Comparison of ENCODE assay signal across 1 cellular context in the genomic region with DNA sequence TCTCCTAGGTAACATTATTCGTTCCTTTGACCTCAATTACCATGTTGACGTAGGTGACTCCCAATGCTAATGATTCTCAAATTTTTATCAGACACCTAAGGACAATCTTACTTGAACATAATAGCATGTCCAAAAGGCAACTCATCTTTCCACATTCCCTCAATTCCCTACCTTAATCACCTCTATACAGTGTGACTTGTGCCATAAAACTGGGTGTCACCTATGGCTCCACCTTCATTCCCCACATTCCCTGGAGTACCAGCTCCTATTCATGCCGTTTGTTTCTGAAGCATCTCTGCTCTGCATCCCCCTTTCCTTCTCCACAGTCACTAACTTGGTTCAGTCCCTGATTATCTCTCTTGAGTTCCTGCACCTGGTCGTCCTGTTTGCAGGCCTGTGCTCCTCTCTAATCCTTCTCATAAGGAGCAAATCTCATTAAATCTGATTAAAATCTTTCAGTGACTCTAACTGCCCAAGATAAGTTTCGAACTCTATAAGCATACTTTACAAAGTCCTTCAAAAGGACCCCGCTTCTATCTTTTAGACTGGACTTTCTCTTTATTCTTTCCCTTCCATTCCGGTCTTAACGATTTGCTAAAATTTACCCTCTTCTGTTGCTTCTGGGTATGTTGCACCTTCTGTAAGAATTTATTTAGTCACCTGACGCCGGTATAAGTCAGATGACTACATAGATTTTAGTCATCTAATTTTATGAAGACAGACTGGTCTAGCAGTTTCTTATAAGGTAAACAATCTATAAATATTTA.
TF ChIP-seq lines count a peak whose summit lies in the region.

No MANE protein-coding gene starts in this region.

TF ChIP-seq in WTC11, 78 proteins besides CTCF, POLR2A, EP300 and RAD21 (continued from another document):
- TF ChIP-seq, protein P1, sequence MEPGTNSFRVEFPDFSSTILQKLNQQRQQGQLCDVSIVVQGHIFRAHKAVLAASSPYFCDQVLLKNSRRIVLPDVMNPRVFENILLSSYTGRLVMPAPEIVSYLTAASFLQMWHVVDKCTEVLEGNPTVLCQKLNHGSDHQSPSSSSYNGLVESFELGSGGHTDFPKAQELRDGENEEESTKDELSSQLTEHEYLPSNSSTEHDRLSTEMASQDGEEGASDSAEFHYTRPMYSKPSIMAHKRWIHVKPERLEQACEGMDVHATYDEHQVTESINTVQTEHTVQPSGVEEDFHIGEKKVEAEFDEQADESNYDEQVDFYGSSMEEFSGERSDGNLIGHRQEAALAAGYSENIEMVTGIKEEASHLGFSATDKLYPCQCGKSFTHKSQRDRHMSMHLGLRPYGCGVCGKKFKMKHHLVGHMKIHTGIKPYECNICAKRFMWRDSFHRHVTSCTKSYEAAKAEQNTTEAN (CRISPR knock-in tag; IDR thresholded peaks at IDR 0.05), result no peak
- TF ChIP-seq, protein P2, sequence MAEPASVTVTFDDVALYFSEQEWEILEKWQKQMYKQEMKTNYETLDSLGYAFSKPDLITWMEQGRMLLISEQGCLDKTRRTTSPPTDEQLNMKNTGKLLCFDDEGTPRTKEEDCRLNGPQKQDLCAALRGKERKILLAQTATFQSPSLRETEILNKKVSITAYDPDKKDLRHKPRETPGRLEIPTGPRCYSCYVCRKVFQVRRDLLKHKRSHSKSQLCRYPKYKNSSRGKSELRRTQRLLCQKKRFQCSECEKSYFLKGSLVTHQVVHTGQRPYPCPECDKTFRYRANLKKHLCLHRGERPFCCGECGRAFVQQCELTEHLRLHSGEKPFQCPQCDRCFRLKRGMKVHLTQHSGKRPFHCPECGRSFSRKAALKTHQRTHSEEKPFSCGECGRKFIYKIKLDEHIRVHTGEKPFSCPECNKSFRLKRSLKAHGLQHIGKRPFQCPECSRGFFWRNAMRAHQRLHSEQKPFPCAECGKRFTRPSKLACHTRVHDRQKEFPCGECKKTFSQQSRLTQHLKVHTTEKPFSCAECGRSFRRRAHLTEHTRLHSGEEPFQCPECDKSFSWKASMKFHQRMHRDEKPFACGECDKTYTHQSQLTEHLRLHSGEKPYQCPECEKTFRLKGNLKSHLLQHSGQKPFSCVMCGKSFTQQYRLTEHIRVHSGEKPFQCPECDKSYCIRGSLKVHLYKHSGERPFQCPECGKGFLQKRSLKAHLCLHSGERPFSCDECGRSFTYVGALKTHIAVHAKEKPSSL (CRISPR knock-in tag; conservative IDR thresholded peaks at IDR 0.05), result no peak
- TF ChIP-seq, protein P3, sequence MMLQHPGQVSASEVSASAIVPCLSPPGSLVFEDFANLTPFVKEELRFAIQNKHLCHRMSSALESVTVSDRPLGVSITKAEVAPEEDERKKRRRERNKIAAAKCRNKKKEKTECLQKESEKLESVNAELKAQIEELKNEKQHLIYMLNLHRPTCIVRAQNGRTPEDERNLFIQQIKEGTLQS (CRISPR knock-in tag; conservative IDR thresholded peaks at IDR 0.05), result no peak
- no peak for TF ChIP-seq HMGA2 (CRISPR knock-in tag; IDR thresholded peaks at IDR 0.05)
